ENCODE assay signal across 20 cellular contexts in genomic region chr2:191598296-191598695, GRCh38.
DNase-seq lines count a peak whose midpoint lies in the region; ATAC-seq, FAIRE-seq and TF ChIP-seq lines count a peak whose summit lies in the region.
"Had no signal": no experiment of that assay in that cellular context is flagged by ENCODE, and none has a peak within 500 bp of the region (broad histone marks: within the 10 kb centered on the region; RNA-seq: fewer than 3 reads in every experiment).

No MANE protein-coding gene starts in this region.

- no peak overlapping the region for H3K9ac ChIP-seq in endothelial cell of umbilical vein (replicated peaks; ENCODE audit: extremely low read depth, insufficient read depth, low read length)
- H3K9ac ChIP-seq in smooth muscle cell (ENCODE audit: low read depth), result no peak overlapping the region
- H3K9ac ChIP-seq: BLaER1 had no signal

- H3K4me3 ChIP-seq in endothelial cell of umbilical vein (replicated peaks in 1 of 3; ENCODE audit: insufficient read depth in 1 of 3, low read depth in 1 of 3, low read length in 3 of 3) (no peak overlapping the region), smooth muscle cell (no peak overlapping the region)
- H3K4me3 ChIP-seq: BLaER1, HAP-1 had no signal

- CTCF ChIA-PET in endothelial cell of umbilical vein (lab: Charles Lee), result no interaction called here

- H3K4me2 ChIP-seq in endothelial cell of umbilical vein (ENCODE audit: insufficient read depth, low read length) (no peak overlapping the region), smooth muscle cell (no peak overlapping the region)
- H3K4me2 ChIP-seq: BLaER1 had no signal

- H3F3A ChIP-seq in smooth muscle cell (ENCODE audit: low read depth), result no peaks in the 10 kb centered on the region

- no peak overlapping the region for H3K27ac ChIP-seq in endothelial cell of umbilical vein (ENCODE audit: insufficient read depth, low read depth, low read length)
- H3K27ac ChIP-seq in smooth muscle cell (ENCODE audit: low read depth), result no peak overlapping the region
- H3K27ac ChIP-seq: BLaER1, C4-2B had no signal

- intact Hi-C loops in endothelial cell of umbilical vein (cut with micrococcal nuclease), result no loop called here

- H3K4me1 ChIP-seq in endothelial cell of umbilical vein (ENCODE audit: control insufficient read depth, extremely low read depth, insufficient read depth, low read length) (no peaks in the 10 kb centered on the region), smooth muscle cell (ENCODE audit: low read depth) (no peaks in the 10 kb centered on the region)
- H3K4me1 ChIP-seq: BLaER1, HAP-1 had no signal

- no peak for ATAC-seq in HG03108 (IDR thresholded peaks at IDR 0.05; ENCODE audit: unreplicated experiment)
- ATAC-seq: CD8-positive, alpha-beta T cell had no signal

- peaks cover 0 to 2% of the 10 kb centered on the region in 2 experiments for H3K27me3 ChIP-seq in endothelial cell of umbilical vein (ENCODE audit: control insufficient read depth in 2 of 2, insufficient read depth in 2 of 2, low read length in 2 of 2)
- no peaks in the 10 kb centered on the region for H3K27me3 ChIP-seq in smooth muscle cell (ENCODE audit: low read depth)
- H3K27me3 ChIP-seq: BLaER1 had no signal

- no peak for FAIRE-seq in endothelial cell of umbilical vein (lab: Jason Lieb, UNC)
- FAIRE-seq: GM12891, GM18507, H54 had no signal

- POLR2A ChIA-PET in endothelial cell of umbilical vein (lab: Charles Lee), result no interaction called here

- no peaks in the 10 kb centered on the region for H3K36me3 ChIP-seq in endothelial cell of umbilical vein (ENCODE audit: control insufficient read depth in 2 of 2, extremely low read depth in 1 of 2, insufficient read depth in 2 of 2, low read length in 2 of 2)
- no peaks in the 10 kb centered on the region for H3K36me3 ChIP-seq in smooth muscle cell (ENCODE audit: low read depth)
- H3K36me3 ChIP-seq: BLaER1, HAP-1 had no signal

- TF ChIP-seq CTCF in endothelial cell of umbilical vein (IDR thresholded peaks at IDR 0.05; ENCODE audit: extremely low read depth in 1 of 2, insufficient read depth in 1 of 2, low read depth in 1 of 2, low read length in 2 of 2) (no peak), smooth muscle cell (IDR thresholded peaks at IDR 0.05; ENCODE audit: borderline replicate concordance, insufficient read depth, poor library complexity, severe bottlenecking) (no peak)

- no peaks in the 10 kb centered on the region for H4K20me1 ChIP-seq in endothelial cell of umbilical vein (replicated peaks; ENCODE audit: control insufficient read depth, extremely low read depth, insufficient read depth, low read length)
- H4K20me1 ChIP-seq in smooth muscle cell (ENCODE audit: low read depth), result no peaks in the 10 kb centered on the region
- H4K20me1 ChIP-seq: BLaER1 had no signal

- BruUV-seq in endothelial cell of umbilical vein (replicated peaks; lab: Mats Ljungman, UMichigan), result no TSS peak

- peak; percentile 29 for DNase-seq in HT1080 (ENCODE audit: low read depth)
- no peak for DNase-seq in endothelial cell of umbilical vein (ENCODE audit: low read depth, low spot score)
- DNase-seq in kidney tubule cell (ENCODE audit: low spot score), result peak; percentile 48
- no peak for DNase-seq in AG08396 (ENCODE audit: low spot score)
- no peak for DNase-seq in smooth muscle cell (lab: John Stamatoyannopoulos, UW; ENCODE audit: unreplicated experiment)
- DNase-seq: Caco-2; CD4-positive, CD25-positive, alpha-beta regulatory T cell; CD8-positive, alpha-beta T cell; DMS153; DND-41; GF-D8; GOT3; HFFc6 had no signal

- H3K9me3 ChIP-seq in endothelial cell of umbilical vein (replicated peaks; ENCODE audit: control insufficient read depth, insufficient read depth, low read length) (no peaks in the 10 kb centered on the region), smooth muscle cell (replicated peaks; ENCODE audit: low read depth) (no peaks in the 10 kb centered on the region)
- H3K9me3 ChIP-seq: BLaER1, Caco-2, HAP-1 had no signal

- H3K9me1 ChIP-seq in endothelial cell of umbilical vein (replicated peaks; ENCODE audit: control insufficient read depth, extremely low read depth, insufficient read depth, low read length), result no peaks in the 10 kb centered on the region

- dilution Hi-C loops in endothelial cell of umbilical vein (cut with MboI; ENCODE audit: extremely low pct_ligation_motif_present, low sequenced_read_pairs), result no loop called here

- no peak for TF ChIP-seq POLR2A in endothelial cell of umbilical vein (IDR thresholded peaks at IDR 0.05; ENCODE audit: low read depth, low read length)

- H2AFZ ChIP-seq in endothelial cell of umbilical vein (ENCODE audit: low read depth, low read length) (no peak overlapping the region), smooth muscle cell (ENCODE audit: low read depth) (no peak overlapping the region)

- H3K79me2 ChIP-seq in endothelial cell of umbilical vein (ENCODE audit: control insufficient read depth, insufficient read depth, low read length) (no peaks in the 10 kb centered on the region), smooth muscle cell (ENCODE audit: low read depth) (no peaks in the 10 kb centered on the region)

TF ChIP-seq in endothelial cell of umbilical vein, 7 proteins besides CTCF, POLR2A, EP300 and RAD21:
- TF ChIP-seq MAX (IDR thresholded peaks at IDR 0.05; ENCODE audit: insufficient read depth, insufficient read length), result no peak
- TF ChIP-seq FOS (IDR thresholded peaks at IDR 0.05; ENCODE audit: borderline replicate concordance, insufficient read depth, low read length), result peak; percentile 6

Comparison
In these comparisons a context has a peak if more than half of its experiments do, and no peak if none do; other contexts are left out.
1. DNase-seq: peak in HT1080 (single experiment) and kidney tubule cell (single experiment); none in endothelial cell of umbilical vein (single experiment), AG08396 (single experiment) and smooth muscle cell (single experiment).